11 cellular contexts compared by ENCODE assay signal in the genomic region with DNA sequence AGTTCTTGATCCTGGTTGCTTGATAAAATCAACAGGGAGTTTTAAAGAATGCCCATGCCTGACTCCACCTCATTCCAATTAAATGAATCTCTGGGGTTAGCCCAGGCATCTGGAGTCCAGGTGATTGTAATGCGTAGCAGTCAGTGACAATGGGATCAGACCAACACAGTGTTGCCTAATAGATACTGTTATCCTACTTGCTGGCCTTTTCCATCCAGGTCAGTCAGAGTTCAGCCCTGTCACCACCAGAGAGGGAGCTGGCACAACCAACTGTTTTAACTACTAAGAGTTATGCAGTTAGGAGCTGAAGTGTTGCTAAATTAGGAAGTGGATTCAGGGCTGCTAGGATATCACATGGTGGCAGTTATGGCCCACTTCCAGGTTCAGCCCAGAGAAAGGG.
DNase-seq lines count a peak whose midpoint lies in the region; ATAC-seq, FAIRE-seq and TF ChIP-seq lines count a peak whose summit lies in the region.
"Had no signal": no experiment of that assay in that cellular context is flagged by ENCODE, and none has a peak within 500 bp of the region (broad histone marks: within the 10 kb centered on the region; RNA-seq: fewer than 3 reads in every experiment).

No MANE protein-coding gene starts in this region.

- WGBS in gastroesophageal sphincter (ENCODE audit: low coverage in 1 of 2), 2 donors, result 29 to 57% methylated on average over 1 of the region's 1 CpG

- no peaks in the 10 kb centered on the region for H3K9me3 ChIP-seq in gastroesophageal sphincter
- H3K9me3 ChIP-seq in skeletal muscle tissue (ENCODE audit: control insufficient read depth in 3 of 3, low read length in 3 of 3), result no peaks in the 10 kb centered on the region
- H3K9me3 ChIP-seq in naive thymus-derived CD4-positive, alpha-beta T cell (ENCODE audit: control insufficient read depth in 2 of 3, low read length in 3 of 3), result no peaks in the 10 kb centered on the region

- H3K9me3 Mint-ChIP-seq in naive thymus-derived CD4-positive, alpha-beta T cell, result no peaks in the 10 kb centered on the region
- H3K9me3 Mint-ChIP-seq: naive B cell had no signal

- H3K9ac ChIP-seq in skeletal muscle tissue (ENCODE audit: low read depth in 1 of 3, low read length in 3 of 3), result no peak overlapping the region

- FAIRE-seq in RCC 7860 (lab: Jason Lieb, UNC), result no peak
- FAIRE-seq: GM18507 had no signal

- POLR2A ChIA-PET in naive thymus-derived CD4-positive, alpha-beta T cell (lab: Charles Lee), result no interaction called here

- H3K27me3 ChIP-seq in gastroesophageal sphincter (no peaks in the 10 kb centered on the region), skeletal muscle tissue (ENCODE audit: control insufficient read depth in 3 of 3, insufficient read depth in 3 of 3, low read length in 3 of 3) (no peaks in the 10 kb centered on the region)
- no peaks in the 10 kb centered on the region for H3K27me3 ChIP-seq in naive thymus-derived CD4-positive, alpha-beta T cell (ENCODE audit: control insufficient read depth in 2 of 2, insufficient read depth in 2 of 2, low read length in 2 of 2)

- H3K27ac Mint-ChIP-seq in naive thymus-derived CD4-positive, alpha-beta T cell, result no peak overlapping the region

- TF ChIP-seq CTCF in HFF-Myc (IDR thresholded peaks at IDR 0.05; ENCODE audit: low read depth, low read length, missing control alignments) (no peak), gastroesophageal sphincter (IDR thresholded peaks at IDR 0.05) (no peak)

- H3K27ac ChIP-seq in gastroesophageal sphincter (peak overlapping the region; percentile 83 to 89 (median 86)), skeletal muscle tissue (ENCODE audit: low read depth, low read length) (peak overlapping the region; percentile 76)
- H3K27ac ChIP-seq in naive thymus-derived CD4-positive, alpha-beta T cell (ENCODE audit: low read depth, low read length), result no peak overlapping the region

- CTCF ChIA-PET in naive thymus-derived CD4-positive, alpha-beta T cell (lab: Charles Lee), result interaction anchor here (0.6 kb wide), 1 partner anchor 870 kb away, joined by 5 read pairs; no protein-coding TSS in a partner anchor

- H3K4me3 ChIP-seq in HFF-Myc (replicated peaks; ENCODE audit: low read depth, low read length) (no peak overlapping the region), gastroesophageal sphincter (no peak overlapping the region), skeletal muscle tissue (ENCODE audit: low read length in 3 of 3) (no peak overlapping the region)
- no peak overlapping the region for H3K4me3 ChIP-seq in naive thymus-derived CD4-positive, alpha-beta T cell (ENCODE audit: low read length)

- no peak for TF ChIP-seq EP300 in gastroesophageal sphincter (IDR thresholded peaks at IDR 0.05)

- TF ChIP-seq POLR2A in gastroesophageal sphincter (IDR thresholded peaks at IDR 0.05), result no peak

- H3K27me3 Mint-ChIP-seq in naive thymus-derived CD4-positive, alpha-beta T cell, result no peaks in the 10 kb centered on the region
- H3K27me3 Mint-ChIP-seq: naive B cell had no signal

- peaks cover 0 to 8% (median 0%) of the 10 kb centered on the region in 7 donors for H3K4me1 Mint-ChIP-seq in naive thymus-derived CD4-positive, alpha-beta T cell

- H3K4me1 ChIP-seq in gastroesophageal sphincter (peaks cover 41 to 97% (median 48%) of the 10 kb centered on the region in 3 donors), skeletal muscle tissue (ENCODE audit: control insufficient read depth in 3 of 3, insufficient read depth in 3 of 3, low read length in 3 of 3) (peaks cover 23 to 48% (median 28%) of the 10 kb centered on the region in 3 donors)
- H3K4me1 ChIP-seq in naive thymus-derived CD4-positive, alpha-beta T cell (ENCODE audit: control insufficient read depth in 2 of 2, insufficient read depth in 2 of 2, low read length in 2 of 2), result no peaks in the 10 kb centered on the region

- H3K36me3 Mint-ChIP-seq in naive thymus-derived CD4-positive, alpha-beta T cell, result peaks cover under 1 to 79% (median 24%) of the 10 kb centered on the region in 5 donors

- H3K36me3 ChIP-seq in gastroesophageal sphincter (peaks cover 0 to 31% of the 10 kb centered on the region in 2 donors), skeletal muscle tissue (ENCODE audit: control insufficient read depth in 3 of 3, insufficient read depth in 3 of 3, low read length in 3 of 3) (peaks cover 0 to 18% (median 5%) of the 10 kb centered on the region in 3 donors)
- H3K36me3 ChIP-seq in naive thymus-derived CD4-positive, alpha-beta T cell (ENCODE audit: control insufficient read depth in 2 of 3, insufficient read depth in 3 of 3, low read length in 3 of 3), result peaks cover 0 to 20% (median 0%) of the 10 kb centered on the region in 3 experiments

- intact Hi-C loops in naive thymus-derived CD4-positive, alpha-beta T cell (cut with micrococcal nuclease), result loop anchor here in 1 of 2 donors (10.0 kb wide), 1 partner anchor 233 kb away; no protein-coding TSS in a partner anchor

- peak; percentile 91 for DNase-seq in HFF-Myc (ENCODE audit: extremely low read depth, low read depth)
- DNase-seq in naive thymus-derived CD4-positive, alpha-beta T cell, result no peak
- no peak for DNase-seq in NCI-H187 treated with DMSO at 0.1 percent for 48 hours (lab: John Stamatoyannopoulos, UW)
- DNase-seq in RCC 7860 (ENCODE audit: low spot score), result no peak
- DNase-seq in stimulated activated CD4-positive, alpha-beta T cell treated with anti-CD3 and anti-CD28 coated beads, Interleukin-15, amount 100 ng/mL, for 24 hours, result no peak
- DNase-seq: MM.1S, naive B cell had no signal

- ATAC-seq in SK-N-SH treated with all-trans-retinoic acid at 6 μM for 48 hours (peak; percentile 83), gastroesophageal sphincter (peak; percentile 80)
- ATAC-seq in naive thymus-derived CD4-positive, alpha-beta T cell, result no peak

- H3K4me3 Mint-ChIP-seq in naive thymus-derived CD4-positive, alpha-beta T cell, result no peak overlapping the region

TF ChIP-seq in SK-N-SH treated with all-trans-retinoic acid at 6 μM for 48 hours, 23 proteins besides CTCF, POLR2A, EP300 and RAD21:
- TF ChIP-seq TCF4 (CRISPR knock-in tag; IDR thresholded peaks at IDR 0.05; ENCODE audit: borderline replicate concordance) (peak; percentile 82), ZFP30 (CRISPR knock-in tag; IDR thresholded peaks at IDR 0.05) (no peak), ISL1 (CRISPR knock-in tag; IDR thresholded peaks at IDR 0.05) (peak; percentile 71)
- TF ChIP-seq, protein P1, sequence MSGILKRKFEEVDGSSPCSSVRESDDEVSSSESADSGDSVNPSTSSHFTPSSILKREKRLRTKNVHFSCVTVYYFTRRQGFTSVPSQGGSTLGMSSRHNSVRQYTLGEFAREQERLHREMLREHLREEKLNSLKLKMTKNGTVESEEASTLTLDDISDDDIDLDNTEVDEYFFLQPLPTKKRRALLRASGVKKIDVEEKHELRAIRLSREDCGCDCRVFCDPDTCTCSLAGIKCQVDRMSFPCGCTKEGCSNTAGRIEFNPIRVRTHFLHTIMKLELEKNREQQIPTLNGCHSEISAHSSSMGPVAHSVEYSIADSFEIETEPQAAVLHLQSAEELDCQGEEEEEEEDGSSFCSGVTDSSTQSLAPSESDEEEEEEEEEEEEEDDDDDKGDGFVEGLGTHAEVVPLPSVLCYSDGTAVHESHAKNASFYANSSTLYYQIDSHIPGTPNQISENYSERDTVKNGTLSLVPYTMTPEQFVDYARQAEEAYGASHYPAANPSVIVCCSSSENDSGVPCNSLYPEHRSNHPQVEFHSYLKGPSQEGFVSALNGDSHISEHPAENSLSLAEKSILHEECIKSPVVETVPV (CRISPR knock-in tag; IDR thresholded peaks at IDR 0.05), result no peak
- TF ChIP-seq, protein P2, sequence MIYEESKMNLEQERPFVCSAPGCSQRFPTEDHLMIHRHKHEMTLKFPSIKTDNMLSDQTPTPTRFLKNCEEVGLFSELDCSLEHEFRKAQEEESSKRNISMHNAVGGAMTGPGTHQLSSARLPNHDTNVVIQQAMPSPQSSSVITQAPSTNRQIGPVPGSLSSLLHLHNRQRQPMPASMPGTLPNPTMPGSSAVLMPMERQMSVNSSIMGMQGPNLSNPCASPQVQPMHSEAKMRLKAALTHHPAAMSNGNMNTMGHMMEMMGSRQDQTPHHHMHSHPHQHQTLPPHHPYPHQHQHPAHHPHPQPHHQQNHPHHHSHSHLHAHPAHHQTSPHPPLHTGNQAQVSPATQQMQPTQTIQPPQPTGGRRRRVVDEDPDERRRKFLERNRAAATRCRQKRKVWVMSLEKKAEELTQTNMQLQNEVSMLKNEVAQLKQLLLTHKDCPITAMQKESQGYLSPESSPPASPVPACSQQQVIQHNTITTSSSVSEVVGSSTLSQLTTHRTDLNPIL (CRISPR knock-in tag; IDR thresholded peaks at IDR 0.05; ENCODE audit: low read depth), result 0 out of 2 replicates have a peak, but pooled peaks have one; percentile 15
TF ChIP-seq in SK-N-SH treated with all-trans-retinoic acid at 6 μM for 48 hours: peak in this region for 3.
